16 cellular contexts compared by ENCODE assay signal in the genomic region with DNA sequence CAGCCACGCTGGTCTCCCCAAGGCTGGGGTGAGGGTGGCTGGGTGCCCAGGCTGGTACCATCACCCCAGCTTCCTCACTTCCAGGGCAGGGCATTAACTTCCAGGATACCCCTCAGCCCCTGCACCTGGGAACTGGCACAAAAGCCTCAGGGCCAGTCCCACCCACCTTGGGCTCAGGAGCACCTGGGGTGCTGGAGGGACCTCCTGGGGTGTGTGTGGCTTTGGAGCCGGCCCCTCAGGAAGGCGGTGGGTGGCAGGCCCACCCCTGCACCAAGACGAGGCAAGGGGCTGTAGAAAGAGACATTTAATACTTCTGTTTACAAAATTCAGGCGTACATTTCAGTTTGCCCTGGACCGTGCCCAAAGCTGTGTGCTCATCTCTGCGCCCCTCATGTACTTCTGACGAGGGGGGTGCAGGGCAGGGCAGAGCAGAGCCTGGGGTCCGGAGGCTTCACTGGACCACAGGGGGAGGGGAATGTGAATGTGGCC. TPM values are rescaled to one million over a fixed set of nuclear protein-coding genes. Genes with fewer than 3 reads are reported as not detected.
DNase-seq lines count a peak whose midpoint lies in the region; ATAC-seq and TF ChIP-seq lines count a peak whose summit lies in the region.
"Had no signal": no experiment of that assay in that cellular context is flagged by ENCODE, and none has a peak within 500 bp of the region (broad histone marks: within the 10 kb centered on the region; RNA-seq: fewer than 3 reads in every experiment).

No MANE protein-coding gene starts in this region.

- H2AFZ ChIP-seq in neural progenitor cell (replicated peaks) = no peak overlapping the region
- H2AFZ ChIP-seq: GM23248 had no signal

- H3K4me2 ChIP-seq in neural progenitor cell = no peak overlapping the region

- H3K4me3 Mint-ChIP-seq in neural progenitor cell = no peak overlapping the region
- H3K4me3 Mint-ChIP-seq in activated CD4-positive, alpha-beta T cell treated with anti-CD3 and anti-CD28 coated beads for 36 hours = no peak overlapping the region

- TF ChIP-seq CTCF in HEK293 (tag by site-specific recombination; IDR thresholded peaks at IDR 0.05) (no peak), adrenal gland (IDR thresholded peaks at IDR 0.05) (no peak), neural progenitor cell (IDR thresholded peaks at IDR 0.05) (no peak), Peyer's patch (IDR thresholded peaks at IDR 0.05) (no peak)

- H3F3A ChIP-seq in neural progenitor cell (ENCODE audit: low read depth) = peaks cover 47% of the 10 kb centered on the region

- CTCF ChIA-PET in HEK293 (lab: Yijun Ruan, JAX) = interaction anchor here (1.8 to 3.7 kb wide), 3 partner anchors 15 to 93 kb away, joined by 4 to 13 read pairs (median 6); partner anchors contain the start of gene SH3GL1
- CTCF ChIA-PET in activated CD4-positive, alpha-beta T cell treated with anti-CD3 and anti-CD28 coated beads for 36 hours (lab: Charles Lee) = no interaction called here

- H3K4me3 ChIP-seq in HEK293 (ENCODE audit: low read depth, low read length) (no peak overlapping the region), adrenal gland (no peak overlapping the region), neural progenitor cell (no peak overlapping the region), Peyer's patch (no peak overlapping the region)
- H3K4me3 ChIP-seq: body of pancreas, dorsolateral prefrontal cortex, GM23248, upper lobe of left lung had no signal

- no peaks in the 10 kb centered on the region for H3K4me1 ChIP-seq in HEK293 (ENCODE audit: control insufficient read depth, insufficient read depth, low read length)
- peaks cover 13 to 18% of the 10 kb centered on the region in 2 donors for H3K4me1 ChIP-seq in adrenal gland (replicated peaks in 1 of 2)
- H3K4me1 ChIP-seq in neural progenitor cell = peaks cover 7% of the 10 kb centered on the region
- H3K4me1 ChIP-seq in Peyer's patch = no peaks in the 10 kb centered on the region
- H3K4me1 ChIP-seq: body of pancreas had no signal

- ATAC-seq in activated CD4-positive, alpha-beta T cell treated with anti-CD3 and anti-CD28 coated beads for 36 hours = no peak
- ATAC-seq: body of pancreas, left ventricle myocardium superior had no signal

- no peak overlapping the region for H3K9ac ChIP-seq in neural progenitor cell
- H3K9ac ChIP-seq: GM23248 had no signal

- no peaks in the 10 kb centered on the region for H3K79me2 ChIP-seq in neural progenitor cell (ENCODE audit: low read depth)

- TF ChIP-seq POLR2A in adrenal gland (IDR thresholded peaks at IDR 0.05) (no peak), Peyer's patch (IDR thresholded peaks at IDR 0.05) (no peak)

- no peaks in the 10 kb centered on the region for H3K9me3 ChIP-seq in HEK293 (ENCODE audit: control insufficient read depth, insufficient read depth, low read depth, low read length)
- no peaks in the 10 kb centered on the region for H3K9me3 ChIP-seq in adrenal gland (replicated peaks in 1 of 3)
- H3K9me3 ChIP-seq in neural progenitor cell (ENCODE audit: low read depth) = no peaks in the 10 kb centered on the region
- no peaks in the 10 kb centered on the region for H3K9me3 ChIP-seq in Peyer's patch
- H3K9me3 ChIP-seq: body of pancreas, upper lobe of left lung had no signal

- POLR2A ChIA-PET in HEK293 (lab: Yijun Ruan, JAX) = interaction anchor here (0.7 to 1.8 kb wide), 2 partner anchors 18 to 823 kb away, joined by 3 to 5 read pairs; no protein-coding TSS in a partner anchor
- POLR2A ChIA-PET in activated CD4-positive, alpha-beta T cell treated with anti-CD3 and anti-CD28 coated beads for 36 hours (lab: Charles Lee) = no interaction called here

- H3K27me3 Mint-ChIP-seq in neural progenitor cell (ENCODE audit: insufficient read depth, low read depth) = peaks cover 8% of the 10 kb centered on the region
- H3K27me3 Mint-ChIP-seq in activated CD4-positive, alpha-beta T cell treated with anti-CD3 and anti-CD28 coated beads for 36 hours = no peaks in the 10 kb centered on the region

- DNase-seq in adrenal gland (peak in 1 of 7 donors; percentile 36), neural progenitor cell (ENCODE audit: low spot score) (no peak), Peyer's patch (no peak), NCI-H345 (lab: John Stamatoyannopoulos, UW) (no peak)
- no peak for DNase-seq in activated CD4-positive, alpha-beta T cell treated with anti-CD3 and anti-CD28 coated beads for 36 hours
- DNase-seq: activated gamma-delta T cell treated with Interleukin-2 at 50 U/mL for 16 hours; body of pancreas; DMS53; GM23248; left ventricle myocardium superior; NCI-H1092; Right ventricle myocardium superior; stimulated activated CD4-positive, alpha-beta T cell treated with anti-CD3 and anti-CD28 coated beads, Interleukin-4, amount 100 ng/mL, for 4 hours had no signal

- 75 to 84% (median 79%) methylated on average over 8 to 9 of the region's 9 CpGs for WGBS in adrenal gland, 4 donors

- H3K27me3 ChIP-seq in adrenal gland = no peaks in the 10 kb centered on the region
- no peaks in the 10 kb centered on the region for H3K27me3 ChIP-seq in neural progenitor cell
- H3K27me3 ChIP-seq in Peyer's patch = no peaks in the 10 kb centered on the region
- H3K27me3 ChIP-seq: body of pancreas, dorsolateral prefrontal cortex, upper lobe of left lung had no signal

- H3K9me3 Mint-ChIP-seq in neural progenitor cell = no peaks in the 10 kb centered on the region
- H3K9me3 Mint-ChIP-seq in activated CD4-positive, alpha-beta T cell treated with anti-CD3 and anti-CD28 coated beads for 36 hours (ENCODE audit: low read depth) = no peaks in the 10 kb centered on the region

- H3K27ac ChIP-seq in HEK293 (ENCODE audit: extremely low read depth, low read depth, low read length) (0 out of 2 replicates have a peak overlapping the region, but pooled peaks have one; percentile 11), adrenal gland (peak overlapping the region in 4 of 5 donors; percentile 53 to 83 (median 76)), neural progenitor cell (peak overlapping the region; percentile 78), Peyer's patch (peak overlapping the region in 1 of 4 donors; percentile 35)
- H3K27ac ChIP-seq: body of pancreas, GM23248 had no signal

- peaks cover 4% of the 10 kb centered on the region for H3K36me3 Mint-ChIP-seq in neural progenitor cell
- H3K36me3 Mint-ChIP-seq in activated CD4-positive, alpha-beta T cell treated with anti-CD3 and anti-CD28 coated beads for 36 hours (ENCODE audit: low read depth) = peaks cover 18% of the 10 kb centered on the region

- intact Hi-C loops in adrenal gland (cut with DNase I) = loop anchor here in 1 of 2 donors (5.0 kb wide), 1 partner anchor 37 kb away; no protein-coding TSS in a partner anchor
- intact Hi-C loops in activated CD4-positive, alpha-beta T cell treated with anti-CD3 and anti-CD28 coated beads for 36 hours (cut with DNase I, micrococcal nuclease) = no loop called here

- peaks cover 6% of the 10 kb centered on the region for H3K4me1 Mint-ChIP-seq in neural progenitor cell
- H3K4me1 Mint-ChIP-seq in activated CD4-positive, alpha-beta T cell treated with anti-CD3 and anti-CD28 coated beads for 36 hours = no peaks in the 10 kb centered on the region

- peak overlapping the region; percentile 69 for H3K27ac Mint-ChIP-seq in neural progenitor cell
- no peak overlapping the region for H3K27ac Mint-ChIP-seq in activated CD4-positive, alpha-beta T cell treated with anti-CD3 and anti-CD28 coated beads for 36 hours

- peaks cover 13% of the 10 kb centered on the region for H4K20me1 ChIP-seq in neural progenitor cell (ENCODE audit: low read depth)

- H3K36me3 ChIP-seq in HEK293 (ENCODE audit: control insufficient read depth in 2 of 2, insufficient read depth in 1 of 2, low read length in 2 of 2) (peaks cover 12 to 64% of the 10 kb centered on the region in 2 experiments; a peak in 2 of 3 replicates), adrenal gland (replicated peaks in 1 of 2) (peaks cover 0 to 65% of the 10 kb centered on the region in 2 donors), neural progenitor cell (no peaks in the 10 kb centered on the region), Peyer's patch (peaks cover 0 to 78% (median 0%) of the 10 kb centered on the region in 3 donors)

TF ChIP-seq in HEK293, 187 proteins besides CTCF, POLR2A, EP300 and RAD21 (continues in another document):
- TF ChIP-seq ZNF768 (tag by site-specific recombination; IDR thresholded peaks at IDR 0.05) = no peak

RNA-seq across cellular contexts. Expression of gene MPND, which starts 16.8 kb away (rescaled TPM):
- total RNA-seq in adrenal gland (10 to 100 TPM in 6 of 8 donors, 1 to 10 TPM in 2; 8.6 to 37.5 (median 16.1) TPM), neural progenitor cell (ENCODE audit: low replicate concordance) (10.6 and 30.4 TPM in 2 replicates), Peyer's patch (10 to 100 TPM in 3 of 4 donors, 1 to 10 TPM in 1; 8.3 to 26.1 (median 20.8) TPM)
- polyA plus RNA-seq in adrenal gland = 10 to 100 TPM in 2 of 3 donors, 1 to 10 TPM in 1; 7.0 to 52.3 (median 38.5) TPM
- 10 to 100 TPM; 12.6 to 18.0 TPM for total RNA-seq in activated CD4-positive, alpha-beta T cell treated with anti-CD3 and anti-CD28 coated beads for 36 hours

RNA-seq across cellular contexts. Expression of gene STAP2, which starts 21.5 kb away (rescaled TPM):
- total RNA-seq in adrenal gland (100 to 1,000 TPM in 1 of 8 donors, 10 to 100 TPM in 6, 1 to 10 TPM in 1; 8.5 to 106 (median 36.5) TPM), neural progenitor cell (ENCODE audit: low replicate concordance) (5.7 and 6.8 TPM in 2 replicates), Peyer's patch (100 to 1,000 TPM in 3 of 4 donors, 10 to 100 TPM in 1; 90.8 to 227 (median 134) TPM)
- 10 to 100 TPM in 2 of 3 donors, 1 to 10 TPM in 1; 6.7 to 63.1 (median 39.8) TPM for polyA plus RNA-seq in adrenal gland
- total RNA-seq in activated CD4-positive, alpha-beta T cell treated with anti-CD3 and anti-CD28 coated beads for 36 hours = 10 to 100 TPM; 11.0 to 11.5 TPM

RNA-seq across cellular contexts. Expression of gene SH3GL1, which starts 40.2 kb away (rescaled TPM):
- total RNA-seq in adrenal gland (100 to 1,000 TPM in 1 of 8 donors, 10 to 100 TPM in 7; 69.9 to 112 (median 87.4) TPM), neural progenitor cell (ENCODE audit: low replicate concordance) (25.3 and 87.0 TPM in 2 replicates), Peyer's patch (100 to 1,000 TPM in 1 of 4 donors, 10 to 100 TPM in 3; 69.3 to 102 (median 73.9) TPM)
- polyA plus RNA-seq in adrenal gland = 100 to 1,000 TPM in 1 of 3 donors, 10 to 100 TPM in 2; 20.9 to 104 (median 96.4) TPM
- total RNA-seq in activated CD4-positive, alpha-beta T cell treated with anti-CD3 and anti-CD28 coated beads for 36 hours = 10 to 100 TPM; 42.0 to 46.8 TPM

RNA-seq across cellular contexts. Expression of gene CHAF1A, which starts 42.3 kb away (rescaled TPM):
- 10 to 100 TPM in 2 of 8 donors, 1 to 10 TPM in 6; 3.4 to 14.6 (median 8.7) TPM for total RNA-seq in adrenal gland
- polyA plus RNA-seq in adrenal gland = 1 to 10 TPM; 4.0 to 8.2 (median 7.3) TPM
- total RNA-seq in neural progenitor cell (ENCODE audit: low replicate concordance) = 37.5 and 82.1 TPM in 2 replicates
- total RNA-seq in Peyer's patch = 10 to 100 TPM in 3 of 4 donors, 1 to 10 TPM in 1; 7.5 to 66.8 (median 14.4) TPM
- total RNA-seq in activated CD4-positive, alpha-beta T cell treated with anti-CD3 and anti-CD28 coated beads for 36 hours = 10 to 100 TPM; 77.0 to 78.9 TPM

RNA-seq across cellular contexts. Expression of gene FSD1, which starts 55.7 kb away (rescaled TPM):
- total RNA-seq in adrenal gland (1 to 10 TPM in 3 of 8 donors, under 1 TPM in 2, not detected in 3; 0.34 to 1.3 (median 1.1) TPM), neural progenitor cell (ENCODE audit: low replicate concordance) (48.3 and 104 TPM in 2 replicates), Peyer's patch (1 to 10 TPM in 3 of 4 donors, not detected in 1; 1.0 to 8.4 (median 1.4) TPM)
- 1 to 10 TPM in 2 of 3 donors, under 1 TPM in 1; 0.46 to 7.2 (median 3.0) TPM for polyA plus RNA-seq in adrenal gland
- 10 to 100 TPM; 23.1 to 25.3 TPM for total RNA-seq in activated CD4-positive, alpha-beta T cell treated with anti-CD3 and anti-CD28 coated beads for 36 hours
- total RNA-seq: body of pancreas, left ventricle myocardium superior, Right ventricle myocardium superior had no signal
